Comparison of ENCODE assay signal across 11 cellular contexts in genomic region chr18:58792086-58792485, GRCh38.
DNase-seq lines count a peak whose midpoint lies in the region; ATAC-seq and TF ChIP-seq lines count a peak whose summit lies in the region.
"Had no signal": no experiment of that assay in that cellular context is flagged by ENCODE, and none has a peak within 500 bp of the region (broad histone marks: within the 10 kb centered on the region; RNA-seq: fewer than 3 reads in every experiment).

No MANE protein-coding gene starts in this region.

- H3K36me3 Mint-ChIP-seq in memory B cell: no peaks in the 10 kb centered on the region
- H3K36me3 Mint-ChIP-seq: activated naive CD8-positive, alpha-beta T cell treated with anti-CD3 and anti-CD28 coated beads, Interleukin-2, amount 10 ng/mL, durations not matched to agents 7 days and 5 days; CD4-positive, alpha-beta memory T cell had no signal

- H3K4me3 ChIP-seq in Karpas-422 (ENCODE audit: low read length) (no peak overlapping the region), tibial artery (no peak overlapping the region)
- H3K4me3 ChIP-seq: upper lobe of left lung had no signal

- H3K27ac ChIP-seq in Karpas-422 (ENCODE audit: low read length): no peak overlapping the region
- no peak overlapping the region for H3K27ac ChIP-seq in tibial artery
- H3K27ac ChIP-seq: upper lobe of left lung had no signal

- DNase-seq in memory B cell (ENCODE audit: low spot score in 2 of 2): peak in 1 of 2 donors; percentile 46
- DNase-seq in Right ventricle myocardium inferior (ENCODE audit: missing footprints): no peak
- DNase-seq in NCI-H128 (lab: John Stamatoyannopoulos, UW; ENCODE audit: unreplicated experiment): no peak
- DNase-seq in Karpas-422: no peak
- DNase-seq in tibial artery: no peak
- DNase-seq: activated naive CD8-positive, alpha-beta T cell treated with anti-CD3 and anti-CD28 coated beads, Interleukin-2, amount 10 ng/mL, durations not matched to agents 7 days and 5 days; CD4-positive, alpha-beta memory T cell had no signal

- no peaks in the 10 kb centered on the region for H4K20me1 ChIP-seq in Karpas-422 (ENCODE audit: insufficient read depth, low read depth, low read length)

- no peaks in the 10 kb centered on the region for H3K79me2 ChIP-seq in Karpas-422 (ENCODE audit: low read length)

- H3K9me2 ChIP-seq in Karpas-422 (replicated peaks; ENCODE audit: insufficient read depth, low read length): no peaks in the 10 kb centered on the region

- no peak overlapping the region for H3K9ac ChIP-seq in Karpas-422 (ENCODE audit: low read length)

- H3K36me3 ChIP-seq in Karpas-422 (ENCODE audit: insufficient read depth, low read length): no peaks in the 10 kb centered on the region
- H3K36me3 ChIP-seq in tibial artery: no peaks in the 10 kb centered on the region
- H3K36me3 ChIP-seq: upper lobe of left lung had no signal

- ATAC-seq in GM18517 (IDR thresholded peaks at IDR 0.05; ENCODE audit: unreplicated experiment) (peak; percentile 96), GM21528 (IDR thresholded peaks at IDR 0.05; ENCODE audit: low FRiP score, unreplicated experiment) (peak; percentile 87), HG03175 (IDR thresholded peaks at IDR 0.05; ENCODE audit: unreplicated experiment) (peak; percentile 96), memory B cell (ENCODE audit: low read depth) (peak; percentile 99), Right ventricle myocardium inferior (no peak)

- TF ChIP-seq CTCF in tibial artery (IDR thresholded peaks at IDR 0.05): no peak

- no peak overlapping the region for H3K4me2 ChIP-seq in Karpas-422 (ENCODE audit: low read depth, low read length, poor library complexity, severe bottlenecking)

- no peak overlapping the region for H2AFZ ChIP-seq in Karpas-422 (ENCODE audit: low read length)

- no peaks in the 10 kb centered on the region for H3K9me3 ChIP-seq in Karpas-422 (ENCODE audit: low read length)
- H3K9me3 ChIP-seq in tibial artery: no peaks in the 10 kb centered on the region
- H3K9me3 ChIP-seq: upper lobe of left lung had no signal

- H3K4me1 ChIP-seq in Karpas-422 (ENCODE audit: low read length): no peaks in the 10 kb centered on the region
- peaks cover 0 to 18% (median 10%) of the 10 kb centered on the region in 4 donors for H3K4me1 ChIP-seq in tibial artery

- H3K4me1 Mint-ChIP-seq in memory B cell: peaks cover 8% of the 10 kb centered on the region
- H3K4me1 Mint-ChIP-seq: CD4-positive, alpha-beta memory T cell had no signal

- peak overlapping the region; percentile 85 for H3K27ac Mint-ChIP-seq in memory B cell
- H3K27ac Mint-ChIP-seq: activated naive CD8-positive, alpha-beta T cell treated with anti-CD3 and anti-CD28 coated beads, Interleukin-2, amount 10 ng/mL, durations not matched to agents 7 days and 5 days; CD4-positive, alpha-beta memory T cell had no signal

- peak overlapping the region; percentile 82 for H3K4me3 Mint-ChIP-seq in memory B cell
- H3K4me3 Mint-ChIP-seq: activated naive CD8-positive, alpha-beta T cell treated with anti-CD3 and anti-CD28 coated beads, Interleukin-2, amount 10 ng/mL, durations not matched to agents 7 days and 5 days; CD4-positive, alpha-beta memory T cell had no signal

- no peaks in the 10 kb centered on the region for H3K9me3 Mint-ChIP-seq in memory B cell
- H3K9me3 Mint-ChIP-seq: activated naive CD8-positive, alpha-beta T cell treated with anti-CD3 and anti-CD28 coated beads, Interleukin-2, amount 10 ng/mL, durations not matched to agents 7 days and 5 days; CD4-positive, alpha-beta memory T cell had no signal

- intact Hi-C loops in Right ventricle myocardium inferior (cut with DNase I): no loop called here
- intact Hi-C loops in tibial artery (cut with DNase I; ENCODE audit: low total_unique reads): no loop called here

- no peaks in the 10 kb centered on the region for H3K27me3 Mint-ChIP-seq in memory B cell

- no peaks in the 10 kb centered on the region for H3K27me3 ChIP-seq in Karpas-422 (ENCODE audit: low read length)
- no peaks in the 10 kb centered on the region for H3K27me3 ChIP-seq in tibial artery
- H3K27me3 ChIP-seq: upper lobe of left lung had no signal
